12 cellular contexts compared by ENCODE assay signal in the genomic region with DNA sequence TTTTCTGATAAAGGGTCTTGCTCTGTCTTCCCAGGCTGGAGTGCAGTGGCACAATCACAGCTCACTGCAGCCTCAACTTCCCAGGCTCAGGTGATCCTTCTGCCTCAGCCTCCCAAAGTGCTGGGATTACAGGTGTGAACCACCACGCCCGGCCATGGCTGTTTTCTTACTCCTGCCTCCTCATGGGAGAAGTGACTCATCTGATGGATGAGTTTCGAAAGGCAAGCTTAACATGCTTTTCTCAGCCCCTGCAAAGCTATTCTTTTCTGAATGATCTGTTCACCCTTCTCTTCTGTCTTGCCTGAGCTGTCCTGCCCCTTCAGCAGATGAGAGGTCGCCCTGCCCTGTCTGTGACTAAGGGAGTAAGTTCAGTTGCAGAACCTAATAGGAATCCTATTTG. TPM values are rescaled to one million over a fixed set of nuclear protein-coding genes. Genes with fewer than 3 reads are reported as not detected.
A peak's percentile ranks its signal among the peaks of the same experiment; 100 is the strongest.
DNase-seq lines count a peak whose midpoint lies in the region; ATAC-seq, FAIRE-seq and TF ChIP-seq lines count a peak whose summit lies in the region.
"Had no signal": no experiment of that assay in that cellular context is flagged by ENCODE, and none has a peak within 500 bp of the region (broad histone marks: within the 10 kb centered on the region; RNA-seq: fewer than 3 reads in every experiment).

No MANE protein-coding gene starts in this region.

- ATAC-seq in GM18873 (IDR thresholded peaks at IDR 0.05; ENCODE audit: low FRiP score, unreplicated experiment) = no peak
- ATAC-seq in Right ventricle myocardium inferior = no peak
- ATAC-seq in body of pancreas = no peak

- no peaks in the 10 kb centered on the region for H3K9me3 ChIP-seq in keratinocyte (ENCODE audit: control insufficient read depth, low read depth, low read length)
- H3K9me3 ChIP-seq in body of pancreas = no peaks in the 10 kb centered on the region
- H3K9me3 ChIP-seq: transverse colon had no signal

- DNase-seq in AG08396 (ENCODE audit: low spot score) (peak; percentile 56), HPDE6-E6E7 (ENCODE audit: extremely low spot score) (peak; percentile 41), amniotic epithelial cell (ENCODE audit: low read depth) (peak; percentile 67), keratinocyte (ENCODE audit: low read depth, low spot score) (peak; percentile 45), retina (no peak), Right ventricle myocardium inferior (ENCODE audit: missing footprints) (no peak), body of pancreas (no peak)
- DNase-seq: activated CD4-positive, alpha-beta T cell treated with anti-CD3 and anti-CD28 coated beads, Interleukin-2, amount 50 U/mL, for 1 hour; NCI-H1694; stimulated activated CD4-positive, alpha-beta T cell treated with anti-CD3 and anti-CD28 coated beads, Interleukin-2, amount 100 ng/mL, for 48 hours; transverse colon had no signal

- intact Hi-C loops in Right ventricle myocardium inferior (cut with DNase I) = no loop called here
- intact Hi-C loops in body of pancreas (cut with DNase I) = no loop called here

- FAIRE-seq in keratinocyte (lab: Jason Lieb, UNC) = peak; percentile 65

- dilution Hi-C loops in keratinocyte (cut with MboI; ENCODE audit: extremely low pct_ligation_motif_present, low sequenced_read_pairs) = no loop called here

- peaks cover 16% of the 10 kb centered on the region for H3K4me1 ChIP-seq in keratinocyte (ENCODE audit: control insufficient read depth, extremely low read depth, insufficient read depth, low read length)
- H3K4me1 ChIP-seq in body of pancreas = peaks cover 13% of the 10 kb centered on the region

- H2AFZ ChIP-seq in keratinocyte (ENCODE audit: control insufficient read depth, low read length) = no peak overlapping the region

- peak overlapping the region; percentile 46 for H3K4me2 ChIP-seq in keratinocyte (ENCODE audit: control insufficient read depth, extremely low read depth, insufficient read depth, low read depth, low read length)

- H3K27ac ChIP-seq in keratinocyte (ENCODE audit: control insufficient read depth, insufficient read depth, low read length) (peak overlapping the region; percentile 13), body of pancreas (no peak overlapping the region)
- H3K27ac ChIP-seq: transverse colon had no signal

- no peaks in the 10 kb centered on the region for H4K20me1 ChIP-seq in keratinocyte (ENCODE audit: control insufficient read depth, extremely low read depth, insufficient read depth, low read length)

- no peak for TF ChIP-seq POLR2A in body of pancreas (IDR thresholded peaks at IDR 0.05)

- H3K9ac ChIP-seq in keratinocyte (ENCODE audit: control insufficient read depth, extremely low read depth, insufficient read depth, low read length) = no peak overlapping the region

- no peaks in the 10 kb centered on the region for H3K9me1 ChIP-seq in keratinocyte (ENCODE audit: control insufficient read depth, extremely low read depth, insufficient read depth, low read length)

- no peaks in the 10 kb centered on the region for H3K36me3 ChIP-seq in keratinocyte (ENCODE audit: control insufficient read depth in 2 of 2, extremely low read depth in 1 of 2, insufficient read depth in 2 of 2, low read length in 2 of 2)
- no peaks in the 10 kb centered on the region for H3K36me3 ChIP-seq in body of pancreas (replicated peaks in 1 of 2; ENCODE audit: insufficient read depth in 1 of 2, low read depth in 2 of 2)
- H3K36me3 ChIP-seq: transverse colon had no signal

- no peak overlapping the region for H3K4me3 ChIP-seq in keratinocyte (ENCODE audit: control insufficient read depth in 2 of 3, extremely low read depth in 1 of 3, insufficient read depth in 2 of 3, low read depth in 1 of 3, low read length in 3 of 3)
- H3K4me3 ChIP-seq in body of pancreas = no peak overlapping the region

- 33 to 64% methylated on average over 4 of the region's 4 CpGs for WGBS in body of pancreas, 2 donors

- no peak for TF ChIP-seq CTCF in keratinocyte (optimal IDR thresholded peaks at IDR 0.05 in 1 of 3, IDR thresholded peaks at IDR 0.05 in 1 of 3, conservative IDR thresholded peaks at IDR 0.05 in 1 of 3; ENCODE audit: extremely low read depth in 1 of 3, insufficient read depth in 2 of 3, low read length in 3 of 3)
- no peak for TF ChIP-seq CTCF in body of pancreas (IDR thresholded peaks at IDR 0.05)

- H3K27me3 ChIP-seq in keratinocyte (ENCODE audit: control insufficient read depth, extremely low read depth, insufficient read depth, low read length) (peaks cover 6% of the 10 kb centered on the region), body of pancreas (peaks cover 0 to 4% of the 10 kb centered on the region in 2 donors)

- H3K79me2 ChIP-seq in keratinocyte (ENCODE audit: control insufficient read depth, insufficient read depth, low read length) = no peaks in the 10 kb centered on the region

RNA-seq across cellular contexts. Expression of a gene that starts 0.9 kb away (rescaled TPM):
- polyA plus RNA-seq in keratinocyte = 1.7 to 2.8 TPM (median 1.8 TPM) in 3 replicates
- 0.20 TPM for polyA plus RNA-seq in keratinocyte (2011; ENCODE audit: low read depth)
- polyA plus RNA-seq in keratinocyte (2011; cell fraction: cytosol; rRNA removed) = 1.3 and 3.0 TPM in 2 replicates
- 1.8 and 2.5 TPM in 2 replicates for polyA plus RNA-seq in keratinocyte (2011; cell fraction: nucleus; rRNA removed)
- polyA plus RNA-seq in keratinocyte (2012; ENCODE audit: low replicate concordance) = 0.54 and 1.1 TPM in 2 replicates
- 0.19 to 0.96 TPM in 2 of 3 replicates, not detected in the other for polyA minus RNA-seq in keratinocyte
- polyA minus RNA-seq in keratinocyte (2011; cell fraction: cytosol; rRNA and poly(A)+ RNA removed) = 0.96 TPM
- 1.2 and 2.2 TPM in 2 replicates for polyA minus RNA-seq in keratinocyte (2011; cell fraction: nucleus; rRNA and poly(A)+ RNA removed)
- total RNA-seq in Right ventricle myocardium inferior (not detected), body of pancreas (not detected)

Comparison
In these comparisons a context has a peak if more than half of its experiments do, and no peak if none do; other contexts are left out.
1. DNase-seq: peak in AG08396 (single experiment), HPDE6-E6E7 (single experiment), amniotic epithelial cell (single experiment) and keratinocyte (single experiment); none in retina (single experiment), Right ventricle myocardium inferior (single experiment) and body of pancreas (0 of 4).